ENCODE assay signal across 9 cellular contexts in the genomic region with DNA sequence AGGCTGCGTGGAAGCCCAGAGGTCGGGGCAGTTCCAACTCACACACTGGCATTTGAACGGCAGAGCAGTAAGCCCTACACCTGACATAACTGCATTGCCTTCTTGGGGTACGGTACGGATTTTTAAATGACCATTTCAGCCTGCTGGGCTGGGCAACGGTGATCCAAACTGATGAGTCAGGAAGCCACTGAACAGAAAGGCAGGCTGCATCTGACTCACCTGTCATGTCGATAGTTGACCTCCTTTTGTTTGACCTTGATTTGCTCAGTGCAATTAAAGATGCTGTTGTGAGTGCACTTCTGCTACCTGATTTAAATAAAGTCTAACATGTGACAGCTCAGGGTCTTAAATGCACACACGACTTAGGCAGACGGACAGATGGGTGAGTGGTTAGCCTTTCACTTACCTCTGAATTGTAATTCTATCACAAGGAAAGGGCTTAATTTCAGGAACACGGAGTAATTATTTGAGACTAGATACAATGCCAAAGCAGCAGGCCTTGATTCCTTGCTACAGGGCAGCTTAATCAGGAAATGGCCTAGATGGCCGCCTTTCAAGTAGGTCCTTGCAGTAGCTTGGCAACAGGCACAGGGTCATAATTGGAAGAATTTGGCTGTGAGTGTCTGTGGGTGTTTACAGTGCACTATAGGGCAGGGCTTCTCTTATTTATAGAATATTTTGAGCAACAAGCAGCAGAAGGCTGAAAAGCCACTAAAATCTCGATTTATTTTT. TPM values are rescaled to one million over a fixed set of nuclear protein-coding genes. Genes with fewer than 3 reads are reported as not detected.
A peak's percentile ranks its signal among the peaks of the same experiment; 100 is the strongest.
DNase-seq lines count a peak whose midpoint lies in the region; TF ChIP-seq lines count a peak whose summit lies in the region.
"Had no signal": no experiment of that assay in that cellular context is flagged by ENCODE, and none has a peak within 500 bp of the region (broad histone marks: within the 10 kb centered on the region; RNA-seq: fewer than 3 reads in every experiment).

No MANE protein-coding gene starts in this region.

- peaks cover 2% of the 10 kb centered on the region for H3K27me3 Mint-ChIP-seq in endothelial cell (ENCODE audit: unreplicated experiment)

- no peak overlapping the region for H3K27ac Mint-ChIP-seq in endothelial cell (ENCODE audit: unreplicated experiment)

- DNase-seq in DMS53 (lab: John Stamatoyannopoulos, UW) (peak; percentile 35), DMS53 treated with DMSO at 0.1 percent for 48 hours (lab: John Stamatoyannopoulos, UW; ENCODE audit: unreplicated experiment) (no peak), NCI-H510A (lab: John Stamatoyannopoulos, UW) (peak; percentile 22), dorsolateral prefrontal cortex (peak in 1 of 10 donors; percentile 81), stomach (peak; percentile 41), uterus (no peak), endothelial cell (ENCODE audit: low spot score) (no peak), amniotic stem cell (lab: John Stamatoyannopoulos, UW) (no peak)
- DNase-seq: 8988T had no signal

- no peaks in the 10 kb centered on the region for H3K36me3 Mint-ChIP-seq in endothelial cell (ENCODE audit: low read depth, unreplicated experiment)

- H3K27me3 ChIP-seq in dorsolateral prefrontal cortex = no peaks in the 10 kb centered on the region
- no peaks in the 10 kb centered on the region for H3K27me3 ChIP-seq in stomach
- H3K27me3 ChIP-seq in uterus = no peaks in the 10 kb centered on the region

- peaks cover 0 to 8% (median 0%) of the 10 kb centered on the region in 4 donors for H3K36me3 ChIP-seq in stomach
- no peaks in the 10 kb centered on the region for H3K36me3 ChIP-seq in uterus

- TF ChIP-seq EP300 in stomach (IDR thresholded peaks at IDR 0.05) = no peak

- H3K9me3 Mint-ChIP-seq in endothelial cell (ENCODE audit: unreplicated experiment) = no peaks in the 10 kb centered on the region

- 70 to 78% (median 72%) methylated on average over 12 of the region's 12 CpGs for WGBS in stomach, 5 donors

- H3K4me1 Mint-ChIP-seq in endothelial cell (ENCODE audit: unreplicated experiment) = peaks cover 3% of the 10 kb centered on the region

- no peak overlapping the region for H3K4me3 ChIP-seq in dorsolateral prefrontal cortex
- H3K4me3 ChIP-seq in stomach = no peak overlapping the region
- no peak overlapping the region for H3K4me3 ChIP-seq in uterus

- H3K27ac ChIP-seq in dorsolateral prefrontal cortex (peak overlapping the region in 41 of 59 donors; percentile 8 to 69 (median 43)), stomach (peak overlapping the region in 1 of 5 donors; percentile 30), uterus (no peak overlapping the region)

- H3K4me1 ChIP-seq in stomach = peaks cover 32 to 62% (median 47%) of the 10 kb centered on the region in 4 donors
- H3K4me1 ChIP-seq in uterus = no peaks in the 10 kb centered on the region

- intact Hi-C loops in dorsolateral prefrontal cortex (cut with DNase I) = loop anchor here in 1 of 2 donors (5.0 kb wide), 1 partner anchor 48 kb away; no protein-coding TSS in a partner anchor
- intact Hi-C loops in stomach (cut with DNase I; ENCODE audit: low total_unique reads) = no loop called here
- intact Hi-C loops in uterus (cut with DNase I; ENCODE audit: low total_unique reads) = no loop called here

- H3K4me3 Mint-ChIP-seq in endothelial cell (ENCODE audit: unreplicated experiment) = no peak overlapping the region

- TF ChIP-seq CTCF in dorsolateral prefrontal cortex (IDR thresholded peaks at IDR 0.05 in 54 of 56, conservative IDR thresholded peaks at IDR 0.05 in 2 of 56; ENCODE audit: low read depth in 1 of 56, partially characterized antibody in 56 of 56) (no peak), stomach (IDR thresholded peaks at IDR 0.05) (no peak), uterus (IDR thresholded peaks at IDR 0.05) (no peak), endothelial cell (IDR thresholded peaks at IDR 0.05; ENCODE audit: unreplicated experiment) (no peak)

- TF ChIP-seq POLR2A in stomach (IDR thresholded peaks at IDR 0.05) (no peak), uterus (IDR thresholded peaks at IDR 0.05) (no peak)

- H3K9me3 ChIP-seq in stomach = no peaks in the 10 kb centered on the region
- H3K9me3 ChIP-seq in uterus = no peaks in the 10 kb centered on the region

RNA-seq across cellular contexts. Expression of a gene that starts 52.2 kb away (rescaled TPM):
- total RNA-seq in dorsolateral prefrontal cortex (100 to 1,000 TPM in 9 of 120 experiments, 10 to 100 TPM in 111; 32.1 to 122 (median 72.5) TPM), stomach (100 to 1,000 TPM in 1 of 5 donors, 10 to 100 TPM in 3, 1 to 10 TPM in 1; 7.1 to 132 (median 38.0) TPM), uterus (100 to 1,000 TPM in 1 of 4 donors, 10 to 100 TPM in 3; 15.8 to 125 (median 24.4) TPM), endothelial cell (ENCODE audit: unreplicated experiment) (7.7 TPM)
- polyA plus RNA-seq in stomach = 10 to 100 TPM in 2 of 3 donors, 1 to 10 TPM in 1; 8.4 to 17.1 (median 13.1) TPM

Comparison
In these comparisons a context has a peak if more than half of its experiments do, and no peak if none do; other contexts are left out.
1. DNase-seq: peak in DMS53 (single experiment), NCI-H510A (single experiment) and stomach (single experiment); none in DMS53 treated with DMSO at 0.1 percent for 48 hours (single experiment), uterus (0 of 2), endothelial cell (single experiment) and amniotic stem cell (single experiment).
2. H3K27ac ChIP-seq: peak in dorsolateral prefrontal cortex (41 of 59); none in uterus (0 of 2).